20 cellular contexts compared by ENCODE assay signal in the genomic region with DNA sequence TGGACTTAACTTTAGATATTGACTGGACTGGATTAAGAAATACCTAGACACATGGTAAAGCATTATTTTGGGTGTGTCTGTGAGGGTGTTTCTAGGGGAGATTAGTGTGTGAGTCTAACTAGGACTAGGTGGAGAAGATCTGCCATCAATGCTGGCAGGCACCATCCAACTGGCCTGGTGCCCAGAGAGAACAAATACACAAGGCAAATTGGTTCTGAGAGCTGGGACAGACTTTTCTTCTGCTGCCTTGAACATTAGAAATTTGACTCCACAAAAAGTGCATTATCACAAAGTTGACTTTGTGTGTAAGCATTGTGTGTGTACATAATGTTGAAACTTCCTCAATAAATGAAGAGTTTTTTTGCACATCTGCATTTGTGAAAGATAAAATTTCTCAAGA.
DNase-seq lines count a peak whose midpoint lies in the region; ATAC-seq and TF ChIP-seq lines count a peak whose summit lies in the region.
"Had no signal": no experiment of that assay in that cellular context is flagged by ENCODE, and none has a peak within 500 bp of the region (broad histone marks: within the 10 kb centered on the region; RNA-seq: fewer than 3 reads in every experiment).

No MANE protein-coding gene starts in this region.

- H3K9me3 ChIP-seq in left ventricle myocardium inferior (replicated peaks), result no peaks in the 10 kb centered on the region
- H3K9me3 ChIP-seq in stomach, result no peaks in the 10 kb centered on the region

- H3K27me3 ChIP-seq in left ventricle myocardium inferior (ENCODE audit: low read depth) (no peaks in the 10 kb centered on the region), stomach (no peaks in the 10 kb centered on the region)

- no peak overlapping the region for H3K4me3 Mint-ChIP-seq in WTC11
- H3K4me3 Mint-ChIP-seq: B cell; CD4-positive, CD25-positive, alpha-beta regulatory T cell; T-helper 17 cell had no signal

- ATAC-seq in left cardiac atrium (no peak), SK-N-SH treated with all-trans-retinoic acid at 6 μM for 48 hours (0 out of 3 replicates have a peak, but pooled peaks have one; percentile 23), WTC11 (no peak)
- ATAC-seq: Panc1, T-helper 17 cell had no signal

- POLR2A ChIA-PET in WTC11 (lab: Charles Lee), result no interaction called here

- H3K4me1 Mint-ChIP-seq in WTC11, result peaks cover 13% of the 10 kb centered on the region
- H3K4me1 Mint-ChIP-seq: B cell, T-helper 17 cell had no signal

- no peaks in the 10 kb centered on the region for H3K36me3 ChIP-seq in left ventricle myocardium inferior
- H3K36me3 ChIP-seq in stomach, result no peaks in the 10 kb centered on the region

- no peaks in the 10 kb centered on the region for H3K4me1 ChIP-seq in left ventricle myocardium inferior
- no peaks in the 10 kb centered on the region for H3K4me1 ChIP-seq in stomach

- CTCF ChIA-PET in WTC11 (lab: Charles Lee), result no interaction called here

- TF ChIP-seq EP300 in stomach (IDR thresholded peaks at IDR 0.05), result no peak

- no peak overlapping the region for H3K27ac Mint-ChIP-seq in WTC11
- H3K27ac Mint-ChIP-seq: B cell; CD4-positive, CD25-positive, alpha-beta regulatory T cell; T-helper 17 cell had no signal

- intact Hi-C loops in left ventricle myocardium inferior (cut with micrococcal nuclease), result no loop called here
- intact Hi-C loops in left cardiac atrium (cut with DNase I), result no loop called here
- intact Hi-C loops in stomach (cut with DNase I; ENCODE audit: low total_unique reads), result no loop called here

- peak; percentile 26 for DNase-seq in left ventricle myocardium inferior
- no peak for DNase-seq in left cardiac atrium
- DNase-seq in M059J (ENCODE audit: low read depth), result peak; percentile 42
- peak; percentile 29 for DNase-seq in stomach
- DNase-seq in NCI-H69 (lab: John Stamatoyannopoulos, UW), result no peak
- DNase-seq in WTC11 (ENCODE audit: low spot score), result no peak
- DNase-seq in GM13976 (ENCODE audit: low spot score), result no peak
- DNase-seq: ACHN; CD4-positive, CD25-positive, alpha-beta regulatory T cell; HCEC 1CT; NCI-H1048; NCI-H146; NCI-H2081 treated with DMSO at 0.1 percent for 48 hours; NCI-H2227 treated with DMSO at 0.1 percent for 48 hours; NCI-H526 treated with DMSO at 0.1 percent for 48 hours; SHP77; T-helper 17 cell had no signal

- no peaks in the 10 kb centered on the region for H3K36me3 Mint-ChIP-seq in WTC11
- H3K36me3 Mint-ChIP-seq: CD4-positive, CD25-positive, alpha-beta regulatory T cell had no signal

- no peaks in the 10 kb centered on the region for H3K27me3 Mint-ChIP-seq in WTC11 (ENCODE audit: low read depth)
- H3K27me3 Mint-ChIP-seq: B cell; CD4-positive, CD25-positive, alpha-beta regulatory T cell; T-helper 17 cell had no signal

- H3K27ac ChIP-seq in left ventricle myocardium inferior (replicated peaks) (no peak overlapping the region), stomach (no peak overlapping the region)

- peaks cover 3% of the 10 kb centered on the region; the same call in 1 of the 2 replicates for H3K9me3 Mint-ChIP-seq in WTC11

- TF ChIP-seq CTCF in left ventricle myocardium inferior (IDR thresholded peaks at IDR 0.05; ENCODE audit: borderline replicate concordance) (no peak), stomach (IDR thresholded peaks at IDR 0.05) (no peak), WTC11 (IDR thresholded peaks at IDR 0.05) (no peak), GM13976 (IDR thresholded peaks at IDR 0.05; ENCODE audit: borderline replicate concordance, control extremely low read depth, extremely low read depth, insufficient read depth, missing control alignments) (no peak)

- H3K4me3 ChIP-seq in left ventricle myocardium inferior (no peak overlapping the region), stomach (no peak overlapping the region)

- no peak for TF ChIP-seq POLR2A in stomach (IDR thresholded peaks at IDR 0.05)

- in situ Hi-C loops in GM13976 (cut with MboI; ENCODE audit: low sequenced_read_pairs, unreplicated experiment), result no loop called here

TF ChIP-seq in SK-N-SH treated with all-trans-retinoic acid at 6 μM for 48 hours, 23 proteins besides CTCF, POLR2A, EP300 and RAD21:
- TF ChIP-seq ARNTL (CRISPR knock-in tag; IDR thresholded peaks at IDR 0.05; ENCODE audit: borderline replicate concordance, low read depth), result no peak
- TF ChIP-seq GLIS3 (CRISPR knock-in tag; IDR thresholded peaks at IDR 0.05), result no peak
- no peak for TF ChIP-seq TCF4 (CRISPR knock-in tag; IDR thresholded peaks at IDR 0.05; ENCODE audit: borderline replicate concordance)
- TF ChIP-seq TOX (CRISPR knock-in tag; IDR thresholded peaks at IDR 0.05; ENCODE audit: borderline replicate concordance), result no peak
- TF ChIP-seq, protein P1, sequence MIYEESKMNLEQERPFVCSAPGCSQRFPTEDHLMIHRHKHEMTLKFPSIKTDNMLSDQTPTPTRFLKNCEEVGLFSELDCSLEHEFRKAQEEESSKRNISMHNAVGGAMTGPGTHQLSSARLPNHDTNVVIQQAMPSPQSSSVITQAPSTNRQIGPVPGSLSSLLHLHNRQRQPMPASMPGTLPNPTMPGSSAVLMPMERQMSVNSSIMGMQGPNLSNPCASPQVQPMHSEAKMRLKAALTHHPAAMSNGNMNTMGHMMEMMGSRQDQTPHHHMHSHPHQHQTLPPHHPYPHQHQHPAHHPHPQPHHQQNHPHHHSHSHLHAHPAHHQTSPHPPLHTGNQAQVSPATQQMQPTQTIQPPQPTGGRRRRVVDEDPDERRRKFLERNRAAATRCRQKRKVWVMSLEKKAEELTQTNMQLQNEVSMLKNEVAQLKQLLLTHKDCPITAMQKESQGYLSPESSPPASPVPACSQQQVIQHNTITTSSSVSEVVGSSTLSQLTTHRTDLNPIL (CRISPR knock-in tag; IDR thresholded peaks at IDR 0.05; ENCODE audit: low read depth), result no peak
- no peak for TF ChIP-seq BACH2 (CRISPR knock-in tag; IDR thresholded peaks at IDR 0.05; ENCODE audit: borderline replicate concordance)
- no peak for TF ChIP-seq OSR1 (CRISPR knock-in tag; IDR thresholded peaks at IDR 0.05)
- no peak for TF ChIP-seq SNAI2 (CRISPR knock-in tag; IDR thresholded peaks at IDR 0.05)
- TF ChIP-seq CSDC2 (CRISPR knock-in tag; IDR thresholded peaks at IDR 0.05), result no peak
- TF ChIP-seq ZNF8 (CRISPR knock-in tag; IDR thresholded peaks at IDR 0.05), result no peak
- TF ChIP-seq ZFP3 (CRISPR knock-in tag; IDR thresholded peaks at IDR 0.05), result no peak
- no peak for TF ChIP-seq ESRRG (CRISPR knock-in tag; IDR thresholded peaks at IDR 0.05)
- no peak for TF ChIP-seq RARB (CRISPR knock-in tag; IDR thresholded peaks at IDR 0.05)
- no peak for TF ChIP-seq ZFP30 (CRISPR knock-in tag; IDR thresholded peaks at IDR 0.05)

TF ChIP-seq in WTC11, 78 proteins besides CTCF, POLR2A, EP300 and RAD21:
- TF ChIP-seq ARID4B (CRISPR knock-in tag; IDR thresholded peaks at IDR 0.05; ENCODE audit: borderline replicate concordance), result no peak
- no peak for TF ChIP-seq NR1H2 (CRISPR knock-in tag; IDR thresholded peaks at IDR 0.05)
- TF ChIP-seq ELF4 (CRISPR knock-in tag; IDR thresholded peaks at IDR 0.05; ENCODE audit: low read depth), result no peak

Comparison
In these comparisons a context has a peak if more than half of its experiments do, and no peak if none do; other contexts are left out.
1. DNase-seq: peak in left ventricle myocardium inferior (single experiment), M059J (single experiment) and stomach (single experiment); none in left cardiac atrium (single experiment), NCI-H69 (single experiment), WTC11 (single experiment) and GM13976 (single experiment).